In genomic region chr19:6661509-6662244, GRCh38 we compare ENCODE assay signal across 9 cellular contexts. TPM values are rescaled to one million over a fixed set of nuclear protein-coding genes. Genes with fewer than 3 reads are reported as not detected.
DNase-seq lines count a peak whose midpoint lies in the region; ATAC-seq, FAIRE-seq and TF ChIP-seq lines count a peak whose summit lies in the region.
"Not testable (repeated sequence)": the region's sequence is repeated elsewhere in the genome, so short reads cannot be mapped to it uniquely, and the experiment has no call there.
"Had no signal": no experiment of that assay in that cellular context is flagged by ENCODE, and none has a peak within 500 bp of the region (broad histone marks: within the 10 kb centered on the region; RNA-seq: fewer than 3 reads in every experiment).

No MANE protein-coding gene starts in this region.

- not testable (repeated sequence) for H3K4me3 ChIP-seq in GM12878

- ATAC-seq in activated T-cell treated with anti-CD3 and anti-CD28 coated beads, Interleukin-2, amount 50 U/mL, for 72 hours (replicated peaks in 1 of 2), result peak; percentile 84 to 89
- ATAC-seq in GM12878, result peak; percentile 84

- H3K4me2 ChIP-seq in GM12878 (ENCODE audit: control insufficient read depth, insufficient read depth), result peak overlapping the region; percentile 75

- POLR2A ChIA-PET in GM12878 (lab: Charles Lee), result interaction anchor here (0.6 to 2.5 kb wide), 12 partner anchors 8 to 138 kb away, joined by 3 to 10 read pairs (median 6); partner anchors contain the start of gene TNFSF14

- H3K9me3 ChIP-seq in GM12878 (replicated peaks; ENCODE audit: control insufficient read depth, insufficient read depth, low read length), result not testable (repeated sequence)

- H3K27ac ChIP-seq in GM12878 (ENCODE audit: control insufficient read depth, insufficient read depth), result peak overlapping the region; percentile 76

- H3K36me3 Mint-ChIP-seq in activated T-cell treated with anti-CD3 and anti-CD28 coated beads, Interleukin-2, amount 50 U/mL, for 72 hours (ENCODE audit: insufficient read depth in 2 of 2), result peaks cover 8 to 32% of the 10 kb centered on the region in 2 donors

- CTCF ChIA-PET in GM12878 (lab: Yijun Ruan, JAX), result interaction anchor here (0.7 to 2.4 kb wide), 7 partner anchors 8 to 145 kb away, joined by 3 to 9 read pairs (median 3); partner anchors contain the start of genes GPR108 and TNFSF14

- TF ChIP-seq RAD21 in GM12878 (IDR thresholded peaks at IDR 0.05; ENCODE audit: insufficient read depth, low read depth, low read length), result not testable (repeated sequence)

- BruUV-seq in GM12878 (replicated peaks; lab: Mats Ljungman, UMichigan), result TSS peak; percentile 61

- not testable (repeated sequence) for H3K79me2 ChIP-seq in GM12878 (ENCODE audit: control insufficient read depth, insufficient read depth, low read length)

- H3K9me3 Mint-ChIP-seq in activated T-cell treated with anti-CD3 and anti-CD28 coated beads, Interleukin-2, amount 50 U/mL, for 72 hours, result not testable (repeated sequence)

- peak in 1 of 2 experiments; percentile 32; a peak in 2 of 4 replicates for TF ChIP-seq EP300 in GM12878 (IDR thresholded peaks at IDR 0.05; ENCODE audit: borderline replicate concordance in 1 of 2, control insufficient read depth in 1 of 2, low read depth in 2 of 2, low read length in 2 of 2)

- H3K4me1 Mint-ChIP-seq in activated T-cell treated with anti-CD3 and anti-CD28 coated beads, Interleukin-2, amount 50 U/mL, for 72 hours (ENCODE audit: low read depth), result peaks cover 19% of the 10 kb centered on the region

- 11% methylated on average over 10 of the region's 10 CpGs for WGBS in GM12878 (ENCODE audit: insufficient coverage, insufficient replicate concordance, low lambda C conversion rate, missing lambda C conversion rate)

- H3K4me3 Mint-ChIP-seq in activated T-cell treated with anti-CD3 and anti-CD28 coated beads, Interleukin-2, amount 50 U/mL, for 72 hours, result peak overlapping the region; percentile 65 to 76

- DNase-seq in GM12891 (ENCODE audit: insufficient read length, low spot score), result not testable (repeated sequence)
- DNase-seq in M059J (ENCODE audit: low read depth), result peak; percentile 30
- peak; percentile 65 to 68 for DNase-seq in activated CD4-positive, alpha-beta T cell treated with anti-CD3 and anti-CD28 coated beads for 4 hours
- peak; percentile 73 to 82 for DNase-seq in activated T-cell treated with anti-CD3 and anti-CD28 coated beads, Interleukin-2, amount 50 U/mL, for 72 hours
- DNase-seq in GM12878 (ENCODE audit: low read depth, low spot score), result peak; percentile 85
- peak; percentile 37 to 53 for DNase-seq in lung microvascular endothelial cell (ENCODE audit: low read depth in 2 of 2)
- DNase-seq in stimulated activated CD4-positive, alpha-beta T cell treated with anti-CD3 and anti-CD28 coated beads, Interleukin-4, amount 100 ng/mL, for 24 hours, result peak; percentile 80

- H2AFZ ChIP-seq in GM12878 (ENCODE audit: control insufficient read depth, low read depth, low read length), result not testable (repeated sequence)

- not testable (repeated sequence) for TF ChIP-seq POLR2A in GM12891 (IDR thresholded peaks at IDR 0.05; ENCODE audit: low read depth, low read length); GM12878 (IDR thresholded peaks at IDR 0.05; ENCODE audit: low read depth, low read length)

- SMC1A ChIA-PET in GM12878 (lab: Charles Lee; ENCODE audit: uncharacterized antibody, unreplicated experiment), result interaction anchor here (0.8 to 2.3 kb wide), 16 partner anchors 8 to 663 kb away, joined by 3 to 14 read pairs (median 5); partner anchors contain the start of genes TNFSF14 and VAV1

- not testable (repeated sequence) for H3K36me3 ChIP-seq in GM12878 (ENCODE audit: control insufficient read depth in 2 of 2, insufficient read depth in 2 of 2, low read length in 1 of 2)

- H3K27ac Mint-ChIP-seq in activated T-cell treated with anti-CD3 and anti-CD28 coated beads, Interleukin-2, amount 50 U/mL, for 72 hours, result peak overlapping the region; percentile 90

- not testable (repeated sequence) for H3K27me3 Mint-ChIP-seq in activated T-cell treated with anti-CD3 and anti-CD28 coated beads, Interleukin-2, amount 50 U/mL, for 72 hours (ENCODE audit: low read depth)

- peak overlapping the region; percentile 37 for H3K9ac ChIP-seq in GM12878 (ENCODE audit: control insufficient read depth, insufficient read depth, low read length)

- RAD21 ChIA-PET in GM12878 (lab: Charles Lee; ENCODE audit: unreplicated experiment), result interaction anchor here (0.9 to 2.5 kb wide), 13 partner anchors 8 to 144 kb away, joined by 3 to 15 read pairs (median 4); partner anchors contain the start of genes GPR108 and TNFSF14

- TF ChIP-seq CTCF in GM12878 (IDR thresholded peaks at IDR 0.05 in 2 of 3, conservative IDR thresholded peaks at IDR 0.05 in 1 of 3; ENCODE audit: control insufficient read depth in 2 of 3, extremely low read depth in 1 of 3, insufficient read depth in 1 of 3, low read depth in 3 of 3, low read length in 3 of 3), result not testable (repeated sequence)

- FAIRE-seq in GM12891 (lab: Jason Lieb, UNC), result peak; percentile 87
- peak; percentile 72 for FAIRE-seq in GM12878 (lab: Jason Lieb, UNC)

- H3K4me1 ChIP-seq in GM12878 (ENCODE audit: control insufficient read depth, insufficient read depth, low read length), result peaks cover 26% of the 10 kb centered on the region

- H4K20me1 ChIP-seq in GM12878 (ENCODE audit: control insufficient read depth, insufficient read depth), result not testable (repeated sequence)

- in situ Hi-C loops in GM12878 (cut with MboI), result not testable (repeated sequence)

- intact Hi-C loops in GM12878 (cut with micrococcal nuclease; ENCODE audit: unreplicated experiment), result not testable (repeated sequence)

- H3K27me3 ChIP-seq in GM12878 (replicated peaks in 1 of 2; ENCODE audit: control insufficient read depth in 2 of 2, insufficient read depth in 2 of 2, low read length in 1 of 2), result not testable (repeated sequence)

TF ChIP-seq in GM12878, 131 proteins besides CTCF, POLR2A, EP300 and RAD21 (continues in another document):
- TF ChIP-seq BMI1 (IDR thresholded peaks at IDR 0.05; ENCODE audit: borderline replicate concordance) (0 out of 2 replicates have a peak, but pooled peaks have one; percentile 22), MEF2B (IDR thresholded peaks at IDR 0.05; ENCODE audit: partially characterized antibody, poor library complexity, severe bottlenecking) (peak; percentile 13), PBX3 (IDR thresholded peaks at IDR 0.05; ENCODE audit: insufficient replicate concordance, low read depth, low read length) (peak; percentile 57)

RNA-seq across cellular contexts. Expression of gene TNFSF14, which starts 8.3 kb away (rescaled TPM):
- 6.6 TPM for polyA plus RNA-seq in GM12891 (2012; ENCODE audit: low read depth, missing spikeins)
- total RNA-seq in M059J (2014; rRNA removed; shearing (Covaris generic)), result not detected in 2 replicates
- 10 to 100 TPM; 23.1 to 25.4 TPM for total RNA-seq in activated T-cell treated with anti-CD3 and anti-CD28 coated beads, Interleukin-2, amount 50 U/mL, for 72 hours
- total RNA-seq in GM12878 (2013; cell fraction: nucleolus; rRNA removed), result 24.4 and 26.2 TPM in 2 replicates
- total RNA-seq in GM12878 (2014; rRNA removed) (37.2 and 38.9 TPM in 2 replicates), GM12878 (2014; rRNA removed; fragmentation: Illumina TruSeq; extraction: Trizol) (30.6 and 31.4 TPM in 2 replicates), GM12878 (2021) (36.7 and 40.5 TPM in 2 replicates), lung microvascular endothelial cell (not detected in 2 replicates)
- polyA plus RNA-seq in GM12878 (2011; ENCODE audit: low read depth), result 3.6 TPM
- polyA plus RNA-seq in GM12878 (2011; rRNA removed) (17.3 and 21.7 TPM in 2 replicates), GM12878 (2014; fragmentation: Illumina TruSeq; extraction: Trizol) (34.2 and 34.7 TPM in 2 replicates), GM12878 (2014; fragmentation: Nextera tagmentation; extraction: Ambion mirVana) (1 to 10 TPM; 4.3 to 5.7 TPM), GM12878 (2014; rRNA removed) (26.6 and 29.4 TPM in 2 replicates), GM12878 (2016; fragmentation: Nextera tagmentation; extraction: Ambion mirVana) (10 to 100 TPM; 30.0 to 31.2 TPM)
- polyA plus RNA-seq in GM12878 (2011; cell fraction: cytosol; rRNA removed), result 28.3 and 34.0 TPM in 2 replicates
- polyA plus RNA-seq in GM12878 (2011; cell fraction: nucleus; rRNA removed), result 6.8 and 11.0 TPM in 2 replicates
- 5.7 and 13.2 TPM in 2 replicates for polyA plus RNA-seq in GM12878 (2012)
- 32.6 and 34.0 TPM in 2 replicates for polyA minus RNA-seq in GM12878 (2011; rRNA and poly(A)+ RNA removed)
- polyA minus RNA-seq in GM12878 (2011; cell fraction: cytosol; rRNA and poly(A)+ RNA removed), result 9.5 and 9.9 TPM in 2 replicates
- polyA minus RNA-seq in GM12878 (2011; cell fraction: nucleus; rRNA and poly(A)+ RNA removed), result 13.3 and 17.5 TPM in 2 replicates
- total RNA-seq: HT1080, skeletal muscle tissue had no signal

RNA-seq across cellular contexts. Expression of gene C3, which starts 58.8 kb away (rescaled TPM):
- 0.62 TPM for polyA plus RNA-seq in GM12891 (2012; ENCODE audit: low read depth, missing spikeins)
- 4.0 and 5.2 TPM in 2 replicates for total RNA-seq in M059J (2014; rRNA removed; shearing (Covaris generic))
- total RNA-seq in activated T-cell treated with anti-CD3 and anti-CD28 coated beads, Interleukin-2, amount 50 U/mL, for 72 hours, result 1 to 10 TPM; 1.8 to 2.5 TPM
- 3.1 and 4.3 TPM in 2 replicates for total RNA-seq in GM12878 (2013; cell fraction: nucleolus; rRNA removed)
- total RNA-seq in GM12878 (2014; rRNA removed) (0.28 and 1.6 TPM in 2 replicates), GM12878 (2014; rRNA removed; fragmentation: Illumina TruSeq; extraction: Trizol) (0.54 and 1.1 TPM in 2 replicates), GM12878 (2021) (5.9 and 6.7 TPM in 2 replicates), lung microvascular endothelial cell (0.44 and 1.6 TPM in 2 replicates)
- polyA plus RNA-seq in GM12878 (2011; ENCODE audit: low read depth), result not detected
- polyA plus RNA-seq in GM12878 (2011; rRNA removed) (1.1 and 1.9 TPM in 2 replicates), GM12878 (2014; fragmentation: Illumina TruSeq; extraction: Trizol) (0.79 and 3.0 TPM in 2 replicates), GM12878 (2014; fragmentation: Nextera tagmentation; extraction: Ambion mirVana) (1 to 10 TPM in 1 of 2 experiments, under 1 TPM in 1; 0.64 to 2.7 TPM), GM12878 (2014; rRNA removed) (0.95 and 2.2 TPM in 2 replicates), GM12878 (2016; fragmentation: Nextera tagmentation; extraction: Ambion mirVana) (under 1 TPM; 0.20 to 0.25 TPM)
- 1.5 and 1.9 TPM in 2 replicates for polyA plus RNA-seq in GM12878 (2011; cell fraction: cytosol; rRNA removed)
- polyA plus RNA-seq in GM12878 (2011; cell fraction: nucleus; rRNA removed), result 1.9 and 2.6 TPM in 2 replicates
- polyA plus RNA-seq in GM12878 (2012), result 0.30 and 0.48 TPM in 2 replicates
- polyA minus RNA-seq in GM12878 (2011; rRNA and poly(A)+ RNA removed), result 2.0 and 2.3 TPM in 2 replicates
- 48.6 and 52.2 TPM in 2 replicates for polyA minus RNA-seq in GM12878 (2011; cell fraction: cytosol; rRNA and poly(A)+ RNA removed)
- 4.1 and 16.8 TPM in 2 replicates for polyA minus RNA-seq in GM12878 (2011; cell fraction: nucleus; rRNA and poly(A)+ RNA removed)

Comparison
In these comparisons a context has a peak if more than half of its experiments do, and no peak if none do; other contexts are left out.
1. RNA of gene TNFSF14, which starts 8.3 kb away (total RNA-seq): 24.4 to 40.5 TPM in GM12878 and 23.1 to 25.4 TPM in activated T-cell treated with anti-CD3 and anti-CD28 coated beads, Interleukin-2, amount 50 U/mL, for 72 hours; not detected in M059J and not detected in lung microvascular endothelial cell; every median in the first group is over 10 times any median in the second.